Comparison of ENCODE assay signal across 8 cellular contexts in the genomic region with DNA sequence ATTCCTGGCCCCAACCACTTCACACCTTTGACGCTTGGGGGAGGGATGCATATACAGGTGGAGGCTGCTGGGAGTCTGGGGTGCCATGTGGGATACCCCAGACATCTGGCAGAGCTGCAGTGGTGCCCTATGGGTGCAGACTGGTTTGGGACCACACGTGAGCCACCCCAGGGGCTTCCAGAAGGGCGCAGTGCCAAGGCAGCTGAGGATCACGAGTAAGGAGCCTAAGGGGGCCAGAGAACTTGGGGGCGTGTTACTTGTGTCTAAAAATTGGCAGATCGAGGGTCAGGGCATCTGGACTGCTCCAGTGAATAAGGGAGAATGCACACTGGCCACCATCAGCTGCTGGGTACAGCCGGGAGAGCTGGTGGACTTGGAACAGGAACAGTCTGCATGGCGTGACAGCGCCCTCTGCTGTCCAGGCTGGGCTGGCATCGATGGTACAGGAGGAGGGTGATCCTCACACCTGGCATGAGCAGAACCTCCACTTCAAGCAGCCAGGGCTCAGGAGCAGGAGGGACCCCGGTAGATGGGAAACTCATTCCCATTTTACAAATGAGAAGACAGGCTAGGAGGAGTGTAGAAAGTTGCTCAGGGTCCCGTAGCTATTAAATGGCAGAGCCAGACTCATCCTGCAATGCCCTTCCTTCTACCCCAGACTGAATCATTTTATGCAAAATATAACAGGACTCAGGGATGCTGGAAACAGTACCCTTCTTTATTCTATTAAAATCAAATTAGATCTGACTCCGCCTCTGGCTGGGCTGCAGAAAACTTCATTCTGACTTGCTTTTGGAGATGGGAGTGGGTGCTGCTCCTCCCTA.
DNase-seq lines count a peak whose midpoint lies in the region; ATAC-seq, FAIRE-seq and TF ChIP-seq lines count a peak whose summit lies in the region.

No MANE protein-coding gene starts in this region.

- no peak for ATAC-seq in GM21717 (IDR thresholded peaks at IDR 0.05; ENCODE audit: unreplicated experiment)

- H3K4me1 Mint-ChIP-seq in nephron: peaks cover 24% of the 10 kb centered on the region

- no peaks in the 10 kb centered on the region for H3K36me3 Mint-ChIP-seq in nephron (ENCODE audit: low read depth)

- TF ChIP-seq CTCF in fibroblast of mammary gland (conservative IDR thresholded peaks at IDR 0.05; ENCODE audit: control insufficient read depth, insufficient read depth, low read depth, low read length): peak; percentile 99
- peak; percentile 93 to 94 (median 94) for TF ChIP-seq CTCF in nephron (IDR thresholded peaks at IDR 0.05; ENCODE audit: unreplicated experiment in 3 of 3)

- DNase-seq in GM12891 (ENCODE audit: insufficient read length, low spot score) (peak; percentile 81), LoVo (ENCODE audit: low spot score) (peak; percentile 70), RPMI7951 (ENCODE audit: low read depth) (peak; percentile 78), activated T-helper 1 cell treated with Interleukin-2 at 50 U/mL for 16 hours (ENCODE audit: low read depth) (peak; percentile 63), fibroblast of mammary gland (ENCODE audit: low read depth) (peak; percentile 86)
- peak; percentile 30 to 72 (median 65) for DNase-seq in stimulated activated naive CD4-positive, alpha-beta T cell (lab: John Stamatoyannopoulos, UW)

- H3K4me3 ChIP-seq in fibroblast of mammary gland (ENCODE audit: control insufficient read depth, low read depth, low read length): no peak overlapping the region

- no peak for TF ChIP-seq POLR2A in GM12891 (IDR thresholded peaks at IDR 0.05; ENCODE audit: low read depth, low read length)

- peaks cover 16% of the 10 kb centered on the region for H3K27me3 Mint-ChIP-seq in nephron (ENCODE audit: low read depth)

- FAIRE-seq in GM12891 (lab: Jason Lieb, UNC): peak; percentile 97

- H3K27ac Mint-ChIP-seq in nephron: peak overlapping the region in 2 of 3 experiments; percentile 19 to 23

- peak overlapping the region in 1 of 3 experiments; percentile 1 for H3K4me3 Mint-ChIP-seq in nephron

- no peaks in the 10 kb centered on the region for H3K9me3 Mint-ChIP-seq in nephron

TF ChIP-seq in GM12891, 5 proteins besides CTCF, POLR2A, EP300 and RAD21:
- TF ChIP-seq TAF1 (IDR thresholded peaks at IDR 0.05; ENCODE audit: low read depth, low read length) (no peak), POLR2AphosphoS5 (IDR thresholded peaks at IDR 0.05; ENCODE audit: low read depth, low read length) (no peak)
